ENCODE assay signal across 1 cellular context in genomic region chr2:114724513-114724912, GRCh38.
TF ChIP-seq lines count a peak whose summit lies in the region.

No MANE protein-coding gene starts in this region.

TF ChIP-seq in GM23338, 12 proteins besides CTCF, POLR2A, EP300 and RAD21 (continued from another document):
- TF ChIP-seq REST (IDR thresholded peaks at IDR 0.05; ENCODE audit: unreplicated experiment) (no peak), STAT1 (IDR thresholded peaks at IDR 0.05; ENCODE audit: unreplicated experiment) (no peak), POLR2AphosphoS5 (IDR thresholded peaks at IDR 0.05; ENCODE audit: low read depth) (no peak), EZH2 (IDR thresholded peaks at IDR 0.05; ENCODE audit: low read depth, unreplicated experiment) (no peak)
TF ChIP-seq in GM23338: peak in this region for 0.
